ENCODE assay signal across 8 cellular contexts in the genomic region with DNA sequence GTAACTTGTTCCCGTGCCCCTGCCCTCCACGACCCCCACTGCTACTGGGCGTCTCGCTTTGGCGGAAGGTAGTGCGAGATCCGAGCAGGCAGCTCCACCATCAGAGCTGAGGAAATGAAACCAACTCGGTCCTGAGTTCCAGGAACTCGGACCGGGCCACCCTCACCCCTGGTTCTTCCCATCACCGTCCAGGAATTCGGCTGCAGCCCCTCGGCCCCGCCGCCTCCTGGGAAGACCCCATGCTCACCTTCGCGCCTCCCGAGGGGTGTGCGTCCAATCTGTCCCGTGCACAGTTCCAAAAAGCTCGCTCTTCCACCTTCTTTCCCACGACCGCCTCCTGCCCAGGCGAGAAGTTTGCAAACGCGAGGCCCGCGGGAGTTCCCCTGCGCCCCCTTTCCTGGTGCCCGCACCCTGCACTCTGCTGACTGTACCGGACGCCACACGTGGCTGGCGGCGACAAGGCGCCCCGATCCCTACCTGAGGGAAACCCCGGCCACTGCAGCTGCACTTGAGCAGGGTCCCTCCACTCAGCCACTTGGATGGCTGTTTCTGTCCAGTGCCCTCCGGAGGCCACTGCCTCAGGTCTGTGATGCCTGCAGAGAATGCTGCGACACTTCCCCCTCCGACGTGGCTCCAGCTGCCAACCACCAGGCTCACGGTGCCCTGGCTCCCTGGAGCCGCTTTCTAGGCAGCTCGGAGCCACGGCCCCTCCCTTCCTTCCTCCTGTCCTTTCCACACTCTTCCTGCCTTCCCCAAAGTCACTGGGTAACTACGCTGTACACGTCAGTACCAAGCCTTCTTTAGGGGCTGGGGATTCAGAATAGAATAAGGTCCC. TPM values are rescaled to one million over a fixed set of nuclear protein-coding genes. Genes with fewer than 3 reads are reported as not detected.
DNase-seq lines count a peak whose midpoint lies in the region; ATAC-seq and TF ChIP-seq lines count a peak whose summit lies in the region.

A gene (minus strand): TSS at position 657 of the 835 bp plus-strand sequence. CDS start 5,105 bp downstream, outside the sequence.

- H3K27ac ChIP-seq in gastrocnemius medialis, result peak within 1 kb of the TSS; percentile 24 to 78 (median 66)

- no peak for TF ChIP-seq CTCF in gastrocnemius medialis (IDR thresholded peaks at IDR 0.05 in 4 of 5, conservative IDR thresholded peaks at IDR 0.05 in 1 of 5)

- no peaks in the 10 kb centered on the region for H3K9me3 Mint-ChIP-seq in activated naive CD8-positive, alpha-beta T cell (ENCODE audit: low read depth)

- peak within 1 kb of the TSS; percentile 99 for H3K4me3 Mint-ChIP-seq in activated naive CD8-positive, alpha-beta T cell

- H3K36me3 Mint-ChIP-seq in activated naive CD8-positive, alpha-beta T cell, result peaks cover 4% of the 10 kb centered on the region

- H3K9me3 ChIP-seq in gastrocnemius medialis, result no peaks in the 10 kb centered on the region

- H3K27ac Mint-ChIP-seq in activated naive CD8-positive, alpha-beta T cell, result peak within 1 kb of the TSS; percentile 99

- peak; percentile 45 for DNase-seq in Ammon's horn (ENCODE audit: low spot score)
- DNase-seq in left ventricle myocardium superior, result peak; percentile 69
- DNase-seq in gastrocnemius medialis, result peak; percentile 13 to 35
- DNase-seq in putamen (ENCODE audit: low spot score), result no peak

- ATAC-seq in GM19025 (IDR thresholded peaks at IDR 0.05; ENCODE audit: low read depth, unreplicated experiment), result peak; percentile 47
- peak; percentile 36 for ATAC-seq in HG03442 (IDR thresholded peaks at IDR 0.05; ENCODE audit: unreplicated experiment)
- peak; percentile 68 for ATAC-seq in SK-N-SH treated with all-trans-retinoic acid at 6 μM for 48 hours
- ATAC-seq in left ventricle myocardium superior, result peak; percentile 81
- peak; percentile 16 to 20 for ATAC-seq in gastrocnemius medialis

- in situ Hi-C loops in gastrocnemius medialis (cut with MboI; ENCODE audit: low sequenced_read_pairs in 4 of 4), result loop anchor here in 3 of 4 donors (10.0 to 25.0 kb wide), 3 partner anchors 154 to 164 kb away; no protein-coding TSS in a partner anchor

- H3K36me3 ChIP-seq in gastrocnemius medialis, result no peaks in the 10 kb centered on the region

- no peaks in the 10 kb centered on the region for H3K27me3 Mint-ChIP-seq in activated naive CD8-positive, alpha-beta T cell

- intact Hi-C loops in left ventricle myocardium superior (cut with micrococcal nuclease), result loop anchor here (10.0 kb wide), 1 partner anchor 164 kb away; no protein-coding TSS in a partner anchor
- intact Hi-C loops in gastrocnemius medialis (cut with DNase I; ENCODE audit: low total_unique reads), result no loop called here

- TF ChIP-seq POLR2A in gastrocnemius medialis (IDR thresholded peaks at IDR 0.05), result peak in 1 of 2 donors; percentile 21

- peaks cover 56% of the 10 kb centered on the region for H3K4me1 Mint-ChIP-seq in activated naive CD8-positive, alpha-beta T cell (ENCODE audit: low read depth)

- H3K4me3 ChIP-seq in gastrocnemius medialis, result peak within 1 kb of the TSS; percentile 55 to 87 (median 66)

- peaks cover 6 to 7% of the 10 kb centered on the region in 2 donors for H3K4me1 ChIP-seq in gastrocnemius medialis

- H3K27me3 ChIP-seq in gastrocnemius medialis, result peaks cover 0 to 12% (median 8%) of the 10 kb centered on the region in 3 donors

TF ChIP-seq in SK-N-SH treated with all-trans-retinoic acid at 6 μM for 48 hours, 23 proteins besides CTCF, POLR2A, EP300 and RAD21:
- no peak for TF ChIP-seq CSDC2 (CRISPR knock-in tag; IDR thresholded peaks at IDR 0.05)
- TF ChIP-seq ZC3H10 (CRISPR knock-in tag; IDR thresholded peaks at IDR 0.05), result no peak
- TF ChIP-seq, protein P1, sequence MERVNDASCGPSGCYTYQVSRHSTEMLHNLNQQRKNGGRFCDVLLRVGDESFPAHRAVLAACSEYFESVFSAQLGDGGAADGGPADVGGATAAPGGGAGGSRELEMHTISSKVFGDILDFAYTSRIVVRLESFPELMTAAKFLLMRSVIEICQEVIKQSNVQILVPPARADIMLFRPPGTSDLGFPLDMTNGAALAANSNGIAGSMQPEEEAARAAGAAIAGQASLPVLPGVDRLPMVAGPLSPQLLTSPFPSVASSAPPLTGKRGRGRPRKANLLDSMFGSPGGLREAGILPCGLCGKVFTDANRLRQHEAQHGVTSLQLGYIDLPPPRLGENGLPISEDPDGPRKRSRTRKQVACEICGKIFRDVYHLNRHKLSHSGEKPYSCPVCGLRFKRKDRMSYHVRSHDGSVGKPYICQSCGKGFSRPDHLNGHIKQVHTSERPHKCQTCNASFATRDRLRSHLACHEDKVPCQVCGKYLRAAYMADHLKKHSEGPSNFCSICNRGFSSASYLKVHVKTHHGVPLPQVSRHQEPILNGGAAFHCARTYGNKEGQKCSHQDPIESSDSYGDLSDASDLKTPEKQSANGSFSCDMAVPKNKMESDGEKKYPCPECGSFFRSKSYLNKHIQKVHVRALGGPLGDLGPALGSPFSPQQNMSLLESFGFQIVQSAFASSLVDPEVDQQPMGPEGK (CRISPR knock-in tag; IDR thresholded peaks at IDR 0.05; ENCODE audit: borderline replicate concordance), result no peak
- TF ChIP-seq, protein P2, sequence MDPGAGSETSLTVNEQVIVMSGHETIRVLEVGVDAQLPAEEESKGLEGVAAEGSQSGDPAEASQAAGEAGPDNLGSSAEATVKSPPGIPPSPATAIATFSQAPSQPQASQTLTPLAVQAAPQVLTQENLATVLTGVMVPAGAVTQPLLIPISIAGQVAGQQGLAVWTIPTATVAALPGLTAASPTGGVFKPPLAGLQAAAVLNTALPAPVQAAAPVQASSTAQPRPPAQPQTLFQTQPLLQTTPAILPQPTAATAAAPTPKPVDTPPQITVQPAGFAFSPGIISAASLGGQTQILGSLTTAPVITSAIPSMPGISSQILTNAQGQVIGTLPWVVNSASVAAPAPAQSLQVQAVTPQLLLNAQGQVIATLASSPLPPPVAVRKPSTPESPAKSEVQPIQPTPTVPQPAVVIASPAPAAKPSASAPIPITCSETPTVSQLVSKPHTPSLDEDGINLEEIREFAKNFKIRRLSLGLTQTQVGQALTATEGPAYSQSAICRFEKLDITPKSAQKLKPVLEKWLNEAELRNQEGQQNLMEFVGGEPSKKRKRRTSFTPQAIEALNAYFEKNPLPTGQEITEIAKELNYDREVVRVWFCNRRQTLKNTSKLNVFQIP (CRISPR knock-in tag; IDR thresholded peaks at IDR 0.05; ENCODE audit: borderline replicate concordance, low read depth), result no peak
- TF ChIP-seq PPARA (CRISPR knock-in tag; IDR thresholded peaks at IDR 0.05; ENCODE audit: borderline replicate concordance), result no peak
- no peak for TF ChIP-seq ZNF8 (CRISPR knock-in tag; IDR thresholded peaks at IDR 0.05)
- TF ChIP-seq, protein P3, sequence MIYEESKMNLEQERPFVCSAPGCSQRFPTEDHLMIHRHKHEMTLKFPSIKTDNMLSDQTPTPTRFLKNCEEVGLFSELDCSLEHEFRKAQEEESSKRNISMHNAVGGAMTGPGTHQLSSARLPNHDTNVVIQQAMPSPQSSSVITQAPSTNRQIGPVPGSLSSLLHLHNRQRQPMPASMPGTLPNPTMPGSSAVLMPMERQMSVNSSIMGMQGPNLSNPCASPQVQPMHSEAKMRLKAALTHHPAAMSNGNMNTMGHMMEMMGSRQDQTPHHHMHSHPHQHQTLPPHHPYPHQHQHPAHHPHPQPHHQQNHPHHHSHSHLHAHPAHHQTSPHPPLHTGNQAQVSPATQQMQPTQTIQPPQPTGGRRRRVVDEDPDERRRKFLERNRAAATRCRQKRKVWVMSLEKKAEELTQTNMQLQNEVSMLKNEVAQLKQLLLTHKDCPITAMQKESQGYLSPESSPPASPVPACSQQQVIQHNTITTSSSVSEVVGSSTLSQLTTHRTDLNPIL (CRISPR knock-in tag; IDR thresholded peaks at IDR 0.05; ENCODE audit: low read depth), result no peak
- no peak for TF ChIP-seq TOX (CRISPR knock-in tag; IDR thresholded peaks at IDR 0.05; ENCODE audit: borderline replicate concordance)
- no peak for TF ChIP-seq ESRRG (CRISPR knock-in tag; IDR thresholded peaks at IDR 0.05)

RNA-seq across cellular contexts. Expression of the gene that starts here (rescaled TPM):
- total RNA-seq in left ventricle myocardium superior (4.7 TPM), gastrocnemius medialis (1 to 10 TPM; 1.2 to 4.6 (median 2.9) TPM)

Comparison
In these comparisons a context has a peak if more than half of its experiments do, and no peak if none do; other contexts are left out.
1. ATAC-seq: peak in every context shown above with its lines; median percentile 81 in left ventricle myocardium superior; 68 in SK-N-SH treated with all-trans-retinoic acid at 6 μM for 48 hours; 47 in GM19025; 36 in HG03442; 18 in gastrocnemius medialis.